In genomic region chr6:97626586-97627441, GRCh38 we compare ENCODE assay signal across 8 cellular contexts.
A peak's percentile ranks its signal among the peaks of the same experiment; 100 is the strongest.
DNase-seq lines count a peak whose midpoint lies in the region; TF ChIP-seq lines count a peak whose summit lies in the region.

No MANE protein-coding gene starts in this region.

- no peak for TF ChIP-seq CTCF in GM20000 (IDR thresholded peaks at IDR 0.05; ENCODE audit: extremely low read depth, missing control alignments)

- peak overlapping the region; percentile 12 for H3K27ac ChIP-seq in cingulate gyrus (ENCODE audit: low read depth, low read length)

- DNase-seq in Daoy (ENCODE audit: low read depth) (peak; percentile 46), NCI-H2171 treated with DMSO at 0.1 percent for 48 hours (lab: John Stamatoyannopoulos, UW) (peak; percentile 73), retina (peak; percentile 36), GM20000 (ENCODE audit: low spot score) (no peak)
- no peak for DNase-seq in activated naive CD4-positive, alpha-beta T cell (lab: John Stamatoyannopoulos, UW)
- no peak for DNase-seq in stimulated activated CD4-positive, alpha-beta T cell treated with anti-CD3 and anti-CD28 coated beads, Interleukin-2, amount 100 ng/mL, for 24 hours
- no peak for DNase-seq in stimulated activated CD4-positive, alpha-beta T cell treated with anti-CD3 and anti-CD28 coated beads, Interleukin-2, amount 100 ng/mL, for 48 hours

Comparison
In these comparisons a context has a peak if more than half of its experiments do, and no peak if none do; other contexts are left out.
1. DNase-seq: peak in Daoy (single experiment), NCI-H2171 treated with DMSO at 0.1 percent for 48 hours (single experiment) and retina (single experiment); none in activated naive CD4-positive, alpha-beta T cell (0 of 4), stimulated activated CD4-positive, alpha-beta T cell treated with anti-CD3 and anti-CD28 coated beads, Interleukin-2, amount 100 ng/mL, for 24 hours (0 of 2), stimulated activated CD4-positive, alpha-beta T cell treated with anti-CD3 and anti-CD28 coated beads, Interleukin-2, amount 100 ng/mL, for 48 hours (0 of 2) and GM20000 (single experiment).